1 cellular context compared by ENCODE assay signal in genomic region chr14:103103461-103104388, GRCh38.
A peak's percentile ranks its signal among the peaks of the same experiment; 100 is the strongest.
TF ChIP-seq lines count a peak whose summit lies in the region.

No MANE protein-coding gene starts in this region.

TF ChIP-seq in HepG2, 621 proteins besides CTCF, POLR2A, EP300 and RAD21 (continued from another document and continues in another):
- TF ChIP-seq UBTF (CRISPR knock-in tag; IDR thresholded peaks at IDR 0.05) (peak; percentile 99), ZNF160 (CRISPR knock-in tag; IDR thresholded peaks at IDR 0.05) (0 out of 2 replicates have a peak, but pooled peaks have one; percentile 12), FOXP1 (IDR thresholded peaks at IDR 0.05) (peak; percentile 67; the same call in 1 of the 2 replicates), FOXP1 (CRISPR knock-in tag; IDR thresholded peaks at IDR 0.05) (peak; percentile 33; the same call in 1 of the 2 replicates), ZNF841 (CRISPR knock-in tag; IDR thresholded peaks at IDR 0.05; ENCODE audit: borderline replicate concordance) (no peak), ZNF44 (CRISPR knock-in tag; IDR thresholded peaks at IDR 0.05) (no peak), HMG20B (CRISPR knock-in tag; conservative IDR thresholded peaks at IDR 0.05) (0 out of 2 replicates have a peak, but pooled peaks have one; percentile 11), FOXC1 (CRISPR knock-in tag; IDR thresholded peaks at IDR 0.05; ENCODE audit: borderline replicate concordance) (peak; percentile 89), FUBP1 (CRISPR knock-in tag; IDR thresholded peaks at IDR 0.05; ENCODE audit: borderline replicate concordance) (no peak), ZNF709 (CRISPR knock-in tag; IDR thresholded peaks at IDR 0.05) (peak; percentile 77), SMAD3 (CRISPR knock-in tag; IDR thresholded peaks at IDR 0.05) (no peak), BHLHE40 (IDR thresholded peaks at IDR 0.05; ENCODE audit: low read length) (no peak), TGIF2 (CRISPR knock-in tag; IDR thresholded peaks at IDR 0.05) (peak; percentile 65; the same call in 1 of the 2 replicates), GFI1 (CRISPR knock-in tag; IDR thresholded peaks at IDR 0.05; ENCODE audit: borderline replicate concordance) (peak; percentile 57; the same call in 1 of the 2 replicates), ZNF784 (CRISPR knock-in tag; IDR thresholded peaks at IDR 0.05; ENCODE audit: borderline replicate concordance) (no peak), ZBED4 (CRISPR knock-in tag; IDR thresholded peaks at IDR 0.05; ENCODE audit: borderline replicate concordance) (peak; percentile 85; the same call in 1 of the 2 replicates), DPF2 (CRISPR knock-in tag; IDR thresholded peaks at IDR 0.05; ENCODE audit: borderline replicate concordance, low read depth) (peak; percentile 31; the same call in 1 of the 2 replicates), KLF16 (CRISPR knock-in tag; IDR thresholded peaks at IDR 0.05) (no peak), KLF9 (CRISPR knock-in tag; IDR thresholded peaks at IDR 0.05; ENCODE audit: low read depth) (0 out of 2 replicates have a peak, but pooled peaks have one; percentile 67), IRF2 (CRISPR knock-in tag; IDR thresholded peaks at IDR 0.05) (no peak; the same call in none of the 2 replicates), HOXA7 (CRISPR knock-in tag; IDR thresholded peaks at IDR 0.05) (no peak), ZNF101 (CRISPR knock-in tag; IDR thresholded peaks at IDR 0.05; ENCODE audit: borderline replicate concordance, low read depth) (no peak; the same call in 1 of the 2 replicates), NFIB (CRISPR knock-in tag; IDR thresholded peaks at IDR 0.05; ENCODE audit: borderline replicate concordance) (no peak), ZNF670 (CRISPR knock-in tag; IDR thresholded peaks at IDR 0.05; ENCODE audit: borderline replicate concordance) (0 out of 2 replicates have a peak, but pooled peaks have one; percentile 49), ZXDC (CRISPR knock-in tag; IDR thresholded peaks at IDR 0.05) (no peak), JDP2 (CRISPR knock-in tag; IDR thresholded peaks at IDR 0.05; ENCODE audit: borderline replicate concordance) (no peak), E2F2 (CRISPR knock-in tag; IDR thresholded peaks at IDR 0.05; ENCODE audit: borderline replicate concordance) (no peak), ZNF446 (CRISPR knock-in tag; IDR thresholded peaks at IDR 0.05) (peak; percentile 55; the same call in 1 of the 2 replicates), FOXJ3 (CRISPR knock-in tag; IDR thresholded peaks at IDR 0.05; ENCODE audit: borderline replicate concordance) (no peak), MLX (CRISPR knock-in tag; IDR thresholded peaks at IDR 0.05) (no peak; the same call in 1 of the 2 replicates), MBNL3 (CRISPR knock-in tag; conservative IDR thresholded peaks at IDR 0.05) (no peak), AKAP8 (CRISPR knock-in tag; IDR thresholded peaks at IDR 0.05) (peak; percentile 100), THAP7 (CRISPR knock-in tag; IDR thresholded peaks at IDR 0.05) (peak; percentile 89), ZNF33B (CRISPR knock-in tag; IDR thresholded peaks at IDR 0.05) (no peak), ZBTB42 (CRISPR knock-in tag; IDR thresholded peaks at IDR 0.05) (no peak; the same call in 1 of the 2 replicates), TOE1 (CRISPR knock-in tag; IDR thresholded peaks at IDR 0.05) (no peak), SMARCC2 (IDR thresholded peaks at IDR 0.05) (no peak), CEBPG (CRISPR knock-in tag; IDR thresholded peaks at IDR 0.05) (no peak), IRF9 (CRISPR knock-in tag; IDR thresholded peaks at IDR 0.05; ENCODE audit: borderline replicate concordance) (no peak), ZNF777 (CRISPR knock-in tag; IDR thresholded peaks at IDR 0.05) (peak; percentile 95), HHEX (CRISPR knock-in tag; IDR thresholded peaks at IDR 0.05) (no peak), MED1 (CRISPR knock-in tag; IDR thresholded peaks at IDR 0.05) (peak; percentile 83), ETV6 (CRISPR knock-in tag; conservative IDR thresholded peaks at IDR 0.05) (no peak), MED8 (CRISPR knock-in tag; IDR thresholded peaks at IDR 0.05; ENCODE audit: insufficient replicate concordance) (peak; percentile 93), HDAC1 (CRISPR knock-in tag; IDR thresholded peaks at IDR 0.05) (peak; percentile 90), ATF6 (CRISPR knock-in tag; conservative IDR thresholded peaks at IDR 0.05) (no peak), ZNF569 (CRISPR knock-in tag; IDR thresholded peaks at IDR 0.05; ENCODE audit: borderline replicate concordance) (no peak)
